1 cellular context compared by ENCODE assay signal in the genomic region with DNA sequence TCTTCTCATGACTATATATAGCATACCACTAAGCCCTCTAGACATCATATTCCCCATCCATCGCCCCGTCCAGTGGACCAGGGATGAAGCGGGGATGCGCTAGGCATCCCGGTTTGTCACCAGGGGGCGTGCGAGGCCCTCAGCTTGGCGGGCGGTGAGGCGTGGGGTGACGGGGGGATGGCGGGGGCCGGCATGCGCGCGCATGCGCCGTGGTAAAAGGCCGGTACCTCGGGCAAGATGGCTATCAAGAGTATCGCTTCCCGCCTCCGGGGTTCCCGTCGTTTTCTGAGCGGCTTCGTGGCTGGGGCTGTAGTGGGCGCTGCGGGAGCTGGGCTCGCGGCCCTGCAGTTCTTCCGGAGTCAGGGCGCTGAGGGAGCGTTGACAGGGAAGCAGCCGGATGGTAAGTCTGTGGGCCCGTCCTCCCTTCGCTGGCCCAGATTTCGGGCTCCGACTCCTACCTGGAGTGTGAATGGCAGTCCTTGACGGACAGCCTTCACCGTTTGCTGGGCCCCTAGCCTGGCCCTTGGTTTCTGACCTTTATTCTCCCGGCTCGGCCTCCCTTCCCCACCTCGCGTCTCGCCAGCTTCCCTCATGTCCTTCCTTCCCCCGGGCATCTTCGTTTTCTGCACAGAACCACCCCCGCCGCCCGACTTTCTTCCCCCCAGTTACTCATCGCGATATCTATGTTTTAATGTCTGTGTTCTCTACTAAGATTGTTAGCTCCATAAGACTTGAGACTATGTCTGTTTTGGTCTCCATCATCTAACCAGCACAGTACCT.
A peak's percentile ranks its signal among the peaks of the same experiment; 100 is the strongest.
TF ChIP-seq lines count a peak whose summit lies in the region.

Gene EXOG (plus strand): TSS at position 210 of the 780 bp plus-strand sequence. CDS start 28 bp downstream, at position 238.

TF ChIP-seq in K562, 482 proteins besides CTCF, POLR2A, EP300 and RAD21 (continued from another document and continues in another):
- TF ChIP-seq, protein P1, sequence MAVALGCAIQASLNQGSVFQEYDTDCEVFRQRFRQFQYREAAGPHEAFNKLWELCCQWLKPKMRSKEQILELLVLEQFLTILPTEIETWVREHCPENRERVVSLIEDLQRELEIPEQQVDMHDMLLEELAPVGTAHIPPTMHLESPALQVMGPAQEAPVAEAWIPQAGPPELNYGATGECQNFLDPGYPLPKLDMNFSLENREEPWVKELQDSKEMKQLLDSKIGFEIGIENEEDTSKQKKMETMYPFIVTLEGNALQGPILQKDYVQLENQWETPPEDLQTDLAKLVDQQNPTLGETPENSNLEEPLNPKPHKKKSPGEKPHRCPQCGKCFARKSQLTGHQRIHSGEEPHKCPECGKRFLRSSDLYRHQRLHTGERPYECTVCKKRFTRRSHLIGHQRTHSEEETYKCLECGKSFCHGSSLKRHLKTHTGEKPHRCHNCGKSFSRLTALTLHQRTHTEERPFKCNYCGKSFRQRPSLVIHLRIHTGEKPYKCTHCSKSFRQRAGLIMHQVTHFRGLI (CRISPR knock-in tag; IDR thresholded peaks at IDR 0.05) = no peak
- TF ChIP-seq THRB (CRISPR knock-in tag; conservative IDR thresholded peaks at IDR 0.05) = 0 out of 2 replicates have a peak, but pooled peaks have one; percentile 56
- TF ChIP-seq, protein P2, sequence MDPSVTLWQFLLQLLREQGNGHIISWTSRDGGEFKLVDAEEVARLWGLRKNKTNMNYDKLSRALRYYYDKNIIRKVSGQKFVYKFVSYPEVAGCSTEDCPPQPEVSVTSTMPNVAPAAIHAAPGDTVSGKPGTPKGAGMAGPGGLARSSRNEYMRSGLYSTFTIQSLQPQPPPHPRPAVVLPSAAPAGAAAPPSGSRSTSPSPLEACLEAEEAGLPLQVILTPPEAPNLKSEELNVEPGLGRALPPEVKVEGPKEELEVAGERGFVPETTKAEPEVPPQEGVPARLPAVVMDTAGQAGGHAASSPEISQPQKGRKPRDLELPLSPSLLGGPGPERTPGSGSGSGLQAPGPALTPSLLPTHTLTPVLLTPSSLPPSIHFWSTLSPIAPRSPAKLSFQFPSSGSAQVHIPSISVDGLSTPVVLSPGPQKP (CRISPR knock-in tag; IDR thresholded peaks at IDR 0.05) = no peak
- no peak for TF ChIP-seq ZNF644 (tag; IDR thresholded peaks at IDR 0.05; ENCODE audit: low read depth)
- TF ChIP-seq, protein P3, sequence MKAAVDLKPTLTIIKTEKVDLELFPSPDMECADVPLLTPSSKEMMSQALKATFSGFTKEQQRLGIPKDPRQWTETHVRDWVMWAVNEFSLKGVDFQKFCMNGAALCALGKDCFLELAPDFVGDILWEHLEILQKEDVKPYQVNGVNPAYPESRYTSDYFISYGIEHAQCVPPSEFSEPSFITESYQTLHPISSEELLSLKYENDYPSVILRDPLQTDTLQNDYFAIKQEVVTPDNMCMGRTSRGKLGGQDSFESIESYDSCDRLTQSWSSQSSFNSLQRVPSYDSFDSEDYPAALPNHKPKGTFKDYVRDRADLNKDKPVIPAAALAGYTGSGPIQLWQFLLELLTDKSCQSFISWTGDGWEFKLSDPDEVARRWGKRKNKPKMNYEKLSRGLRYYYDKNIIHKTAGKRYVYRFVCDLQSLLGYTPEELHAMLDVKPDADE (conservative IDR thresholded peaks at IDR 0.05; ENCODE audit: control insufficient read depth, low read depth, low read length) = peak; percentile 74
- no peak for TF ChIP-seq ZNF75A (CRISPR knock-in tag; IDR thresholded peaks at IDR 0.05)
- TF ChIP-seq, protein P4, sequence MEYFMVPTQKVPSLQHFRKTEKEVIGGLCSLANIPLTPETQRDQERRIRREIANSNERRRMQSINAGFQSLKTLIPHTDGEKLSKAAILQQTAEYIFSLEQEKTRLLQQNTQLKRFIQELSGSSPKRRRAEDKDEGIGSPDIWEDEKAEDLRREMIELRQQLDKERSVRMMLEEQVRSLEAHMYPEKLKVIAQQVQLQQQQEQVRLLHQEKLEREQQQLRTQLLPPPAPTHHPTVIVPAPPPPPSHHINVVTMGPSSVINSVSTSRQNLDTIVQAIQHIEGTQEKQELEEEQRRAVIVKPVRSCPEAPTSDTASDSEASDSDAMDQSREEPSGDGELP (CRISPR knock-in tag; IDR thresholded peaks at IDR 0.05; ENCODE audit: borderline replicate concordance) = peak; percentile 83; the same call in 1 of the 2 replicates
- no peak for TF ChIP-seq PURB (CRISPR knock-in tag; IDR thresholded peaks at IDR 0.05; ENCODE audit: low read depth)
- no peak for TF ChIP-seq ZNF239 (CRISPR knock-in tag; IDR thresholded peaks at IDR 0.05)
- TF ChIP-seq RFX1 (IDR thresholded peaks at IDR 0.05) = no peak
- TF ChIP-seq, protein P5, sequence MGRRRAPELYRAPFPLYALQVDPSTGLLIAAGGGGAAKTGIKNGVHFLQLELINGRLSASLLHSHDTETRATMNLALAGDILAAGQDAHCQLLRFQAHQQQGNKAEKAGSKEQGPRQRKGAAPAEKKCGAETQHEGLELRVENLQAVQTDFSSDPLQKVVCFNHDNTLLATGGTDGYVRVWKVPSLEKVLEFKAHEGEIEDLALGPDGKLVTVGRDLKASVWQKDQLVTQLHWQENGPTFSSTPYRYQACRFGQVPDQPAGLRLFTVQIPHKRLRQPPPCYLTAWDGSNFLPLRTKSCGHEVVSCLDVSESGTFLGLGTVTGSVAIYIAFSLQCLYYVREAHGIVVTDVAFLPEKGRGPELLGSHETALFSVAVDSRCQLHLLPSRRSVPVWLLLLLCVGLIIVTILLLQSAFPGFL (CRISPR knock-in tag; IDR thresholded peaks at IDR 0.05) = peak; percentile 70; the same call in 1 of the 2 replicates
- TF ChIP-seq, protein P6, sequence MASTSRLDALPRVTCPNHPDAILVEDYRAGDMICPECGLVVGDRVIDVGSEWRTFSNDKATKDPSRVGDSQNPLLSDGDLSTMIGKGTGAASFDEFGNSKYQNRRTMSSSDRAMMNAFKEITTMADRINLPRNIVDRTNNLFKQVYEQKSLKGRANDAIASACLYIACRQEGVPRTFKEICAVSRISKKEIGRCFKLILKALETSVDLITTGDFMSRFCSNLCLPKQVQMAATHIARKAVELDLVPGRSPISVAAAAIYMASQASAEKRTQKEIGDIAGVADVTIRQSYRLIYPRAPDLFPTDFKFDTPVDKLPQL (IDR thresholded peaks at IDR 0.05; ENCODE audit: extremely low read depth, insufficient read length) = no peak
- peak; percentile 88 for TF ChIP-seq ELF1 (tag; IDR thresholded peaks at IDR 0.05)
- TF ChIP-seq TAL1 (IDR thresholded peaks at IDR 0.05) = no peak
- TF ChIP-seq TRIM28 (IDR thresholded peaks at IDR 0.05) = 0 out of 2 replicates have a peak, but pooled peaks have one; percentile 49
- TF ChIP-seq MAFK (IDR thresholded peaks at IDR 0.05; ENCODE audit: low read length) = no peak; the same call in 1 of the 2 replicates
- no peak for TF ChIP-seq MYBL2 (IDR thresholded peaks at IDR 0.05; ENCODE audit: low read depth)
- TF ChIP-seq MYBL2 (CRISPR knock-in tag; IDR thresholded peaks at IDR 0.05; ENCODE audit: borderline replicate concordance) = no peak
- TF ChIP-seq, protein P7, sequence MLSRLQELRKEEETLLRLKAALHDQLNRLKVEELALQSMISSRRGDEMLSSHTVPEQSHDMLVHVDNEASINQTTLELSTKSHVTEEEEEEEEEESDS (CRISPR knock-in tag; IDR thresholded peaks at IDR 0.05) = no peak
- TF ChIP-seq, protein P8, sequence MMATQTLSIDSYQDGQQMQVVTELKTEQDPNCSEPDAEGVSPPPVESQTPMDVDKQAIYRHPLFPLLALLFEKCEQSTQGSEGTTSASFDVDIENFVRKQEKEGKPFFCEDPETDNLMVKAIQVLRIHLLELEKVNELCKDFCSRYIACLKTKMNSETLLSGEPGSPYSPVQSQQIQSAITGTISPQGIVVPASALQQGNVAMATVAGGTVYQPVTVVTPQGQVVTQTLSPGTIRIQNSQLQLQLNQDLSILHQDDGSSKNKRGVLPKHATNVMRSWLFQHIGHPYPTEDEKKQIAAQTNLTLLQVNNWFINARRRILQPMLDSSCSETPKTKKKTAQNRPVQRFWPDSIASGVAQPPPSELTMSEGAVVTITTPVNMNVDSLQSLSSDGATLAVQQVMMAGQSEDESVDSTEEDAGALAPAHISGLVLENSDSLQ (IDR thresholded peaks at IDR 0.05) = peak; percentile 79
- no peak; the same call in 1 of the 2 replicates for TF ChIP-seq SIN3B (IDR thresholded peaks at IDR 0.05; ENCODE audit: low read depth)
- TF ChIP-seq, protein P9, sequence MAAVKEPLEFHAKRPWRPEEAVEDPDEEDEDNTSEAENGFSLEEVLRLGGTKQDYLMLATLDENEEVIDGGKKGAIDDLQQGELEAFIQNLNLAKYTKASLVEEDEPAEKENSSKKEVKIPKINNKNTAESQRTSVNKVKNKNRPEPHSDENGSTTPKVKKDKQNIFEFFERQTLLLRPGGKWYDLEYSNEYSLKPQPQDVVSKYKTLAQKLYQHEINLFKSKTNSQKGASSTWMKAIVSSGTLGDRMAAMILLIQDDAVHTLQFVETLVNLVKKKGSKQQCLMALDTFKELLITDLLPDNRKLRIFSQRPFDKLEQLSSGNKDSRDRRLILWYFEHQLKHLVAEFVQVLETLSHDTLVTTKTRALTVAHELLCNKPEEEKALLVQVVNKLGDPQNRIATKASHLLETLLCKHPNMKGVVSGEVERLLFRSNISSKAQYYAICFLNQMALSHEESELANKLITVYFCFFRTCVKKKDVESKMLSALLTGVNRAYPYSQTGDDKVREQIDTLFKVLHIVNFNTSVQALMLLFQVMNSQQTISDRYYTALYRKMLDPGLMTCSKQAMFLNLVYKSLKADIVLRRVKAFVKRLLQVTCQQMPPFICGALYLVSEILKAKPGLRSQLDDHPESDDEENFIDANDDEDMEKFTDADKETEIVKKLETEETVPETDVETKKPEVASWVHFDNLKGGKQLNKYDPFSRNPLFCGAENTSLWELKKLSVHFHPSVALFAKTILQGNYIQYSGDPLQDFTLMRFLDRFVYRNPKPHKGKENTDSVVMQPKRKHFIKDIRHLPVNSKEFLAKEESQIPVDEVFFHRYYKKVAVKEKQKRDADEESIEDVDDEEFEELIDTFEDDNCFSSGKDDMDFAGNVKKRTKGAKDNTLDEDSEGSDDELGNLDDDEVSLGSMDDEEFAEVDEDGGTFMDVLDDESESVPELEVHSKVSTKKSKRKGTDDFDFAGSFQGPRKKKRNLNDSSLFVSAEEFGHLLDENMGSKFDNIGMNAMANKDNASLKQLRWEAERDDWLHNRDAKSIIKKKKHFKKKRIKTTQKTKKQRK (IDR thresholded peaks at IDR 0.05; ENCODE audit: borderline replicate concordance, low read depth, low read length) = no peak
- TF ChIP-seq, protein P10, sequence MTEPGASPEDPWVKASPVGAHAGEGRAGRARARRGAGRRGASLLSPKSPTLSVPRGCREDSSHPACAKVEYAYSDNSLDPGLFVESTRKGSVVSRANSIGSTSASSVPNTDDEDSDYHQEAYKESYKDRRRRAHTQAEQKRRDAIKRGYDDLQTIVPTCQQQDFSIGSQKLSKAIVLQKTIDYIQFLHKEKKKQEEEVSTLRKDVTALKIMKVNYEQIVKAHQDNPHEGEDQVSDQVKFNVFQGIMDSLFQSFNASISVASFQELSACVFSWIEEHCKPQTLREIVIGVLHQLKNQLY (CRISPR knock-in tag; conservative IDR thresholded peaks at IDR 0.05) = peak in 1 of 2 experiments; percentile 57; a peak in 2 of 4 replicates
- TF ChIP-seq DACH1 (IDR thresholded peaks at IDR 0.05; ENCODE audit: partially characterized antibody) = no peak
- TF ChIP-seq VEZF1 (CRISPR knock-in tag; IDR thresholded peaks at IDR 0.05) = peak; percentile 99
- no peak for TF ChIP-seq TEAD4 (IDR thresholded peaks at IDR 0.05; ENCODE audit: low read length)
- TF ChIP-seq TEAD4 (CRISPR knock-in tag; IDR thresholded peaks at IDR 0.05; ENCODE audit: borderline replicate concordance) = no peak
- 0 out of 2 replicates have a peak, but pooled peaks have one; percentile 35 for TF ChIP-seq AFF4 (CRISPR knock-in tag; IDR thresholded peaks at IDR 0.05)
- peak; percentile 90 for TF ChIP-seq RBFOX2 (IDR thresholded peaks at IDR 0.05; ENCODE audit: low read depth, low read length)
- TF ChIP-seq RHOXF2B (CRISPR knock-in tag; conservative IDR thresholded peaks at IDR 0.05) = no peak
- no peak for TF ChIP-seq ZNF143 (CRISPR knock-in tag; IDR thresholded peaks at IDR 0.05)
